In the genomic region with DNA sequence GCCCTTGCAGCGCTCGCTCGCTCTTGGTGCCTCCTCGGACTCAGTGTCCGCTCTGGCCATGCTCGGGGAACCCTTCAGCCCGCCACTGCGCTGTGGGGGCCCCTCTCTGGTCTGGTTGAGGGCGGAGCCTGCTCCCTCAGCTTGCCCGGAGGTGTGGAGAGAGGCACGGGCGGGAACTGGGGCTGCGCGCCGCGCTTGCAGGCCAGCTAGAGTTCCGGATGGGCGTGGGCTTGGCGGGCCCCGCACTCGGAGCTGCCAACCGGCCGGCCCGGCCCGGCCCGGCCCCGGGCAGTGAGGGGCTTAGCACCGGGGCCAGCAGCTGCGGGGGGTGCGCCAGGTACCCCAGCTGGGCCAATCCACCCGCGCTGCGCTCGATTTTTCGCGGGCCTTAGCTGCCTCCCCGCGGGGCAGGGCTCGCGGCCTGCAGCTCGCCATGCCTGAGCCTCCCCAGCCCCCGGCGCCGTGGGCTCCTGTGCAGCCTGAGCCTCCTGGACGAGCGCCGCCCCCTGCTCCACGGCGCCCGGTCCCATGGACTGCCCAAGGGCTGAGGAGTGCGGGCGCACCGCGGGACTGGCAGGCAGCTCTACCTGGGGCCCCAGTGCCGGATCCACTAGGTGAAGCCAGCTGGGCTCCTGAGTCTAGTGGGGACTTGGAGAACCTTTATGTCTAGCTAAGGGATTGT, we compare ENCODE assay signal across 34 cellular contexts.
"Had no signal": no experiment of that assay in that cellular context is flagged by ENCODE, and none has a peak within 500 bp of the region (broad histone marks: within the 10 kb centered on the region; RNA-seq: fewer than 3 reads in every experiment).

No MANE protein-coding gene starts in this region.

- H2AFZ ChIP-seq: PC-9 had no signal

- H3K4me3 ChIP-seq: PC-9, SJCRH30 had no signal

- H3K4me3 Mint-ChIP-seq: activated CD4-positive, alpha-beta memory T cell treated with anti-CD3 and anti-CD28 coated beads for 36 hours; activated CD4-positive, alpha-beta T cell treated with anti-CD3 and anti-CD28 coated beads for 36 hours; activated CD4-positive, alpha-beta T cell treated with anti-CD3 and anti-CD28 coated beads, Interleukin-2, amount 10 ng/mL, durations not matched to agents 7 days and 5 days; activated naive CD4-positive, alpha-beta T cell treated with anti-CD3 and anti-CD28 coated beads, Interleukin-2, amount 10 ng/mL, durations not matched to agents 7 days and 5 days; activated naive CD8-positive, alpha-beta T cell; activated naive CD8-positive, alpha-beta T cell treated with anti-CD3 and anti-CD28 coated beads, Interleukin-2, amount 50 U/mL, for 24 hours; activated T-cell treated with anti-CD3 and anti-CD28 coated beads, Interleukin-2, amount 50 U/mL, for 4 hours; activated T-helper 1 cell treated with anti-CD3 and anti-CD28 coated beads, Interleukin-12 subunit alpha, Interleukin-12 subunit beta, Interleukin-2, Interleukin-4 antibody, amounts not matched to agents 30 ng/mL and 10 ng/mL and 1 ng/mL, durations not matched to agents 14 hours and 24 hours and 36 hours; brain; T-helper 1 cell treated with Interleukin-12 subunit alpha and Interleukin-12 subunit beta and Interleukin-4 antibody, amounts not matched to agents 30 μg/mL and 1 μg/mL, for 36 hours; T-helper 2 cell treated with Interferon-gamma antibody and Interleukin-4, amounts not matched to agents 5 μg/mL and 100 μg/mL, for 36 hours; WTC11 had no signal

- H3K4me2 ChIP-seq: KMS-11, PC-9, SK-N-SH had no signal

- H3K4me1 Mint-ChIP-seq: activated CD4-positive, alpha-beta T cell treated with anti-CD3 and anti-CD28 coated beads for 36 hours; activated CD4-positive, alpha-beta T cell treated with anti-CD3 and anti-CD28 coated beads, Interleukin-2, amount 10 ng/mL, durations not matched to agents 7 days and 5 days; activated naive CD4-positive, alpha-beta T cell treated with anti-CD3 and anti-CD28 coated beads, Interleukin-2, amount 10 ng/mL, durations not matched to agents 7 days and 5 days; activated naive CD8-positive, alpha-beta T cell treated with anti-CD3 and anti-CD28 coated beads, Interleukin-2, amount 50 U/mL, for 24 hours had no signal

- H3K27ac Mint-ChIP-seq: activated CD4-positive, alpha-beta memory T cell treated with anti-CD3 and anti-CD28 coated beads for 36 hours; activated CD4-positive, alpha-beta T cell treated with anti-CD3 and anti-CD28 coated beads for 36 hours; activated CD4-positive, alpha-beta T cell treated with anti-CD3 and anti-CD28 coated beads, Interleukin-2, amount 10 ng/mL, durations not matched to agents 7 days and 5 days; activated naive CD4-positive, alpha-beta T cell treated with anti-CD3 and anti-CD28 coated beads, Interleukin-2, amount 10 ng/mL, durations not matched to agents 7 days and 5 days; activated naive CD8-positive, alpha-beta T cell; activated naive CD8-positive, alpha-beta T cell treated with anti-CD3 and anti-CD28 coated beads, Interleukin-2, amount 50 U/mL, for 24 hours; activated T-helper 1 cell treated with anti-CD3 and anti-CD28 coated beads, Interleukin-12 subunit alpha, Interleukin-12 subunit beta, Interleukin-2, Interleukin-4 antibody, amounts not matched to agents 30 ng/mL and 10 ng/mL and 1 ng/mL, durations not matched to agents 14 hours and 24 hours and 36 hours; brain; T-helper 1 cell treated with Interleukin-12 subunit alpha and Interleukin-12 subunit beta and Interleukin-4 antibody, amounts not matched to agents 30 μg/mL and 1 μg/mL, for 36 hours; T-helper 2 cell treated with Interferon-gamma antibody and Interleukin-4, amounts not matched to agents 5 μg/mL and 100 μg/mL, for 36 hours; WTC11 had no signal

- H3K27me3 ChIP-seq: SJCRH30 had no signal

- H3K9ac ChIP-seq: KMS-11, SK-N-SH had no signal

- H3K9me3 Mint-ChIP-seq: activated naive CD8-positive, alpha-beta T cell treated with anti-CD3 and anti-CD28 coated beads, Interleukin-2, amount 50 U/mL, for 24 hours; activated T-cell treated with anti-CD3 and anti-CD28 coated beads, Interleukin-2, amount 50 U/mL, for 4 hours; activated T-helper 1 cell treated with anti-CD3 and anti-CD28 coated beads, Interleukin-12 subunit alpha, Interleukin-12 subunit beta, Interleukin-2, Interleukin-4 antibody, amounts not matched to agents 30 ng/mL and 10 ng/mL and 1 ng/mL, durations not matched to agents 14 hours and 24 hours and 36 hours; T-helper 1 cell treated with Interleukin-12 subunit alpha and Interleukin-12 subunit beta and Interleukin-4 antibody, amounts not matched to agents 30 μg/mL and 1 μg/mL, for 36 hours; T-helper 2 cell treated with Interferon-gamma antibody and Interleukin-4, amounts not matched to agents 5 μg/mL and 100 μg/mL, for 36 hours had no signal

- H3K36me3 ChIP-seq: SJCRH30 had no signal

- ATAC-seq: activated CD4-positive, alpha-beta T cell treated with anti-CD3 and anti-CD28 coated beads for 36 hours; activated CD4-positive, CD25-positive, alpha-beta regulatory T cell treated with anti-CD3 and anti-CD28 coated beads, Interleukin-2, amount 50 U/mL, for 24 hours; activated naive CD8-positive, alpha-beta T cell treated with anti-CD3 and anti-CD28 coated beads, Interleukin-2, amount 50 U/mL, for 24 hours; activated T-cell treated with anti-CD3 and anti-CD28 coated beads, Interleukin-2, amount 50 U/mL, for 4 hours; WTC11 had no signal

- H3K36me3 Mint-ChIP-seq: activated CD4-positive, alpha-beta memory T cell treated with anti-CD3 and anti-CD28 coated beads for 36 hours; activated naive CD4-positive, alpha-beta T cell treated with anti-CD3 and anti-CD28 coated beads, Interleukin-2, amount 10 ng/mL, durations not matched to agents 7 days and 5 days; activated naive CD8-positive, alpha-beta T cell; brain had no signal

- H3K4me1 ChIP-seq: SJCRH30 had no signal

- DNase-seq: activated CD4-positive, alpha-beta memory T cell treated with anti-CD3 and anti-CD28 coated beads for 36 hours; activated CD4-positive, alpha-beta T cell treated with anti-CD3 and anti-CD28 coated beads for 36 hours; activated CD4-positive, alpha-beta T cell treated with anti-CD3 and anti-CD28 coated beads, Interleukin-2, amount 10 ng/mL, durations not matched to agents 7 days and 5 days; activated CD8-positive, alpha-beta memory T cell treated with anti-CD3 and anti-CD28 coated beads, Interleukin-2, amount 50 U/mL, for 4 hours; activated effector memory CD4-positive, alpha-beta T cell treated with Interleukin-2 at 50 U/mL for 16 hours; activated naive CD4-positive, alpha-beta T cell treated with anti-CD3 and anti-CD28 coated beads, Interleukin-2, amount 10 ng/mL, durations not matched to agents 7 days and 5 days; activated naive CD8-positive, alpha-beta T cell treated with anti-CD3 and anti-CD28 coated beads, Interleukin-2, amount 50 U/mL, for 24 hours; activated T-cell treated with anti-CD3 and anti-CD28 coated beads for 4 hours; activated T-cell treated with anti-CD3 and anti-CD28 coated beads, Interleukin-2, amount 50 U/mL, for 4 hours; anterior cingulate cortex; caudate nucleus; MM.1S; MV-4-11; NCI-H1092; NCI-H1436 treated with DMSO at 0.1 percent for 48 hours; NCI-H1694 treated with DMSO at 0.1 percent for 48 hours; NCI-H2029; NCI-H446; NCI-H526; NCI-H748 treated with DMSO at 0.1 percent for 48 hours; NK-92 treated with Interleukin-12 subunit alpha and Interleukin-12 subunit beta, amount 100 ng/mL, for 24 hours; PC-9; SHP77; SJCRH30; SK-N-SH had no signal

- H3K9me3 ChIP-seq: SJCRH30, SK-N-SH had no signal

- H3K27ac ChIP-seq: KMS-11, PC-9, RWPE1, SJCRH30 had no signal
